12 cellular contexts compared by ENCODE assay signal in the genomic region with DNA sequence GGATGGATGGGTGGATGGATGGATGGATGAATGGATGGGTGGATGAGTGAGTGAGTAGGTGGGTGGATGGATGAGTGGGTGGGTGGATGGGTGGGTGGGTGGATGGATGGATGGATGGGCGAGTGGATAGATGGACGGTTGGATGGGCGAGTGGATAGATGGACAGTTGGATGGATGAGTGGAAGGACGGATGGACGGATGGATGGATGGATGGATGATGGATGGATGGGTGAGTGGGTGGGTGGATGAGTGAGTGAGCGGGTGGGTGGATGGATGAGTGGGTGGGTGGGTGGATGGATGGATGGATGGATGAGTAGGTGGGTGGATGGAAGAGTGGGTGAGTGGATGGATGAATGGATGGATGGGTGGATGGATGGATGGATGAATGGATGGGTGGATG. TPM values are rescaled to one million over a fixed set of nuclear protein-coding genes. Genes with fewer than 3 reads are reported as not detected.
"Had no signal": no experiment of that assay in that cellular context is flagged by ENCODE, and none has a peak within 500 bp of the region (broad histone marks: within the 10 kb centered on the region; RNA-seq: fewer than 3 reads in every experiment).

No MANE protein-coding gene starts in this region.

RNA-seq across cellular contexts. Expression of gene DRC7, which starts 35.2 kb away (rescaled TPM):
- total RNA-seq: activated naive CD4-positive, alpha-beta T cell treated with anti-CD3 and anti-CD28 coated beads, Interleukin-2, amount 50 U/mL, for 72 hours; activated naive CD8-positive, alpha-beta T cell treated with anti-CD3 and anti-CD28 coated beads for 36 hours; activated T-cell treated with anti-CD3 and anti-CD28 coated beads, Interleukin-2, amount 50 U/mL, for 4 hours; activated T-helper 1 cell treated with anti-CD3 and anti-CD28 coated beads, Interleukin-12 subunit alpha, Interleukin-12 subunit beta, Interleukin-2, Interleukin-4 antibody, amounts not matched to agents 30 ng/mL and 10 ng/mL and 1 ng/mL, durations not matched to agents 14 hours and 24 hours and 36 hours; activated T-helper 17 cell treated with anti-CD3 and anti-CD28 coated beads, Interleukin-2, amount 50 U/mL, for 72 hours; activated T-helper 2 cell treated with anti-CD3 and anti-CD28 coated beads, Interferon-gamma antibody, Interleukin-2, Interleukin-4, amounts not matched to agents 10 μg/mL and 5 μg/mL and 100 μg/mL, durations not matched to agents 14 hours and 24 hours and 36 hours; adrenal gland; aorta; ascending aorta; astrocyte; bronchial epithelial cell; cardiac septum had no signal
